ENCODE assay signal across 14 cellular contexts in genomic region chr3:186417791-186418190, GRCh38. TPM values are rescaled to one million over a fixed set of nuclear protein-coding genes. Genes with fewer than 3 reads are reported as not detected.
DNase-seq lines count a peak whose midpoint lies in the region; ATAC-seq and TF ChIP-seq lines count a peak whose summit lies in the region.
"Had no signal": no experiment of that assay in that cellular context is flagged by ENCODE, and none has a peak within 500 bp of the region (broad histone marks: within the 10 kb centered on the region; RNA-seq: fewer than 3 reads in every experiment).

No MANE protein-coding gene starts in this region.

- H3K4me3 Mint-ChIP-seq in activated naive CD4-positive, alpha-beta T cell treated with anti-CD3 and anti-CD28 coated beads for 36 hours, result no peak overlapping the region
- H3K4me3 Mint-ChIP-seq in stimulated activated naive CD8-positive, alpha-beta T cell treated with anti-CD3 and anti-CD28 coated beads, Interleukin-15, amount 100 ng/mL, for 72 hours, result no peak overlapping the region

- peak; percentile 68 for ATAC-seq in stimulated activated naive CD8-positive, alpha-beta T cell treated with anti-CD3 and anti-CD28 coated beads, Interleukin-15, amount 100 ng/mL, for 72 hours
- ATAC-seq in HG03342 (IDR thresholded peaks at IDR 0.05; ENCODE audit: unreplicated experiment), result no peak
- ATAC-seq in GM18907 (IDR thresholded peaks at IDR 0.05; ENCODE audit: unreplicated experiment), result no peak

- CTCF ChIA-PET in activated naive CD4-positive, alpha-beta T cell treated with anti-CD3 and anti-CD28 coated beads for 36 hours (lab: Charles Lee), result no interaction called here

- no peaks in the 10 kb centered on the region for H3K9me3 Mint-ChIP-seq in activated naive CD4-positive, alpha-beta T cell treated with anti-CD3 and anti-CD28 coated beads for 36 hours
- no peaks in the 10 kb centered on the region for H3K9me3 Mint-ChIP-seq in stimulated activated naive CD8-positive, alpha-beta T cell treated with anti-CD3 and anti-CD28 coated beads, Interleukin-15, amount 100 ng/mL, for 72 hours

- TF ChIP-seq CTCF in fibroblast of pulmonary artery (IDR thresholded peaks at IDR 0.05; ENCODE audit: low read length, missing control alignments), result no peak

- peaks cover 30% of the 10 kb centered on the region for H3K4me1 Mint-ChIP-seq in activated naive CD4-positive, alpha-beta T cell treated with anti-CD3 and anti-CD28 coated beads for 36 hours (ENCODE audit: low read depth)
- H3K4me1 Mint-ChIP-seq in stimulated activated naive CD8-positive, alpha-beta T cell treated with anti-CD3 and anti-CD28 coated beads, Interleukin-15, amount 100 ng/mL, for 72 hours, result peaks cover 23% of the 10 kb centered on the region

- peaks cover 21% of the 10 kb centered on the region for H3K27me3 Mint-ChIP-seq in activated naive CD4-positive, alpha-beta T cell treated with anti-CD3 and anti-CD28 coated beads for 36 hours (ENCODE audit: low read depth)
- H3K27me3 Mint-ChIP-seq in stimulated activated naive CD8-positive, alpha-beta T cell treated with anti-CD3 and anti-CD28 coated beads, Interleukin-15, amount 100 ng/mL, for 72 hours, result peaks cover 35% of the 10 kb centered on the region

- DNase-seq in activated naive CD4-positive, alpha-beta T cell treated with anti-CD3 and anti-CD28 coated beads for 36 hours, result peak; percentile 48
- no peak for DNase-seq in activated naive CD4-positive, alpha-beta T cell treated with Interleukin-2 at 50 U/mL for 16 hours
- DNase-seq in RPMI7951 (ENCODE audit: low read depth) (peak; percentile 81), fibroblast of pulmonary artery (ENCODE audit: low read depth) (peak; percentile 53)
- DNase-seq in stimulated activated naive CD8-positive, alpha-beta T cell treated with anti-CD3 and anti-CD28 coated beads, Interleukin-15, amount 100 ng/mL, for 72 hours, result no peak
- no peak for DNase-seq in activated effector memory CD4-positive, alpha-beta T cell treated with Interleukin-2 at 50 U/mL for 16 hours
- DNase-seq: activated CD8-positive, alpha-beta memory T cell treated with anti-CD3 and anti-CD28 coated beads, Interleukin-2, amount 50 U/mL, for 4 hours; C1 segment of cervical spinal cord; cerebellar nuclear complex; H7; NCI-H1092 treated with DMSO at 0.1 percent for 48 hours had no signal

- H3K36me3 Mint-ChIP-seq in activated naive CD4-positive, alpha-beta T cell treated with anti-CD3 and anti-CD28 coated beads for 36 hours (ENCODE audit: low read depth), result no peaks in the 10 kb centered on the region

- no peak overlapping the region for H3K27ac Mint-ChIP-seq in activated naive CD4-positive, alpha-beta T cell treated with anti-CD3 and anti-CD28 coated beads for 36 hours
- peak overlapping the region in 1 of 2 donors; percentile 40 for H3K27ac Mint-ChIP-seq in stimulated activated naive CD8-positive, alpha-beta T cell treated with anti-CD3 and anti-CD28 coated beads, Interleukin-15, amount 100 ng/mL, for 72 hours

- intact Hi-C loops in activated naive CD4-positive, alpha-beta T cell treated with anti-CD3 and anti-CD28 coated beads for 36 hours (cut with micrococcal nuclease), result loop anchor here (1.0 kb wide), 1 partner anchor 117 kb away; no protein-coding TSS in a partner anchor

- H3K4me3 ChIP-seq in fibroblast of pulmonary artery (replicated peaks; ENCODE audit: low read depth, low read length), result no peak overlapping the region
- H3K4me3 ChIP-seq: vagina had no signal

RNA-seq across cellular contexts. Expression of gene DGKG, which starts 55.8 kb away (rescaled TPM):
- total RNA-seq in activated naive CD4-positive, alpha-beta T cell treated with anti-CD3 and anti-CD28 coated beads for 36 hours, result under 1 TPM; 0.25 to 0.98 TPM
- total RNA-seq in RPMI7951 (2014; rRNA removed; shearing (Covaris generic)), result 15.3 and 17.3 TPM in 2 replicates

Comparison
In these comparisons a context has a peak if more than half of its experiments do, and no peak if none do; other contexts are left out.
1. DNase-seq: peak in activated naive CD4-positive, alpha-beta T cell treated with anti-CD3 and anti-CD28 coated beads for 36 hours (single experiment), RPMI7951 (single experiment) and fibroblast of pulmonary artery (single experiment); none in activated naive CD4-positive, alpha-beta T cell treated with Interleukin-2 at 50 U/mL for 16 hours (single experiment), stimulated activated naive CD8-positive, alpha-beta T cell treated with anti-CD3 and anti-CD28 coated beads, Interleukin-15, amount 100 ng/mL, for 72 hours (0 of 2) and activated effector memory CD4-positive, alpha-beta T cell treated with Interleukin-2 at 50 U/mL for 16 hours (single experiment).